ENCODE assay signal across 1 cellular context in the genomic region with DNA sequence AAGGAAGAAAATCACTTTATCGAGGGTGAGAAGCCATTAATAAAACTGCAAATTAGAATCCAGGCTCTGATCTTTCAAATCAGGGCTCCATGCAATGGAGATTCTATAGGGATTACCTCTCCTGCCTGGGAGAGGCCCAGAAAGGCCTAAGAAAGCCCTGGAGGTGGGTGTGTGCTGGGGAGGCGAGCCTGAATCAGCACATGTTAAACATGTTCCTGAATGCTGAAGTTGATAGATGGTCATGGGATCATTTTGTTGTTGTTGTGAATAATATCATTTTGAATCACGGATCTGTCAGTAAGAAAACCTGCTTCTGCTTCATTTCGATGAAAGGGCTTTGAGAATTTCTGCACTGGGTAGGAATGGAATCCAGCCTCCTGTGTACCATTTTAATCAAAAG.
TF ChIP-seq lines count a peak whose summit lies in the region.

No MANE protein-coding gene starts in this region.

TF ChIP-seq in GM23338, 12 proteins besides CTCF, POLR2A, EP300 and RAD21 (continued from another document):
- TF ChIP-seq, protein P1, sequence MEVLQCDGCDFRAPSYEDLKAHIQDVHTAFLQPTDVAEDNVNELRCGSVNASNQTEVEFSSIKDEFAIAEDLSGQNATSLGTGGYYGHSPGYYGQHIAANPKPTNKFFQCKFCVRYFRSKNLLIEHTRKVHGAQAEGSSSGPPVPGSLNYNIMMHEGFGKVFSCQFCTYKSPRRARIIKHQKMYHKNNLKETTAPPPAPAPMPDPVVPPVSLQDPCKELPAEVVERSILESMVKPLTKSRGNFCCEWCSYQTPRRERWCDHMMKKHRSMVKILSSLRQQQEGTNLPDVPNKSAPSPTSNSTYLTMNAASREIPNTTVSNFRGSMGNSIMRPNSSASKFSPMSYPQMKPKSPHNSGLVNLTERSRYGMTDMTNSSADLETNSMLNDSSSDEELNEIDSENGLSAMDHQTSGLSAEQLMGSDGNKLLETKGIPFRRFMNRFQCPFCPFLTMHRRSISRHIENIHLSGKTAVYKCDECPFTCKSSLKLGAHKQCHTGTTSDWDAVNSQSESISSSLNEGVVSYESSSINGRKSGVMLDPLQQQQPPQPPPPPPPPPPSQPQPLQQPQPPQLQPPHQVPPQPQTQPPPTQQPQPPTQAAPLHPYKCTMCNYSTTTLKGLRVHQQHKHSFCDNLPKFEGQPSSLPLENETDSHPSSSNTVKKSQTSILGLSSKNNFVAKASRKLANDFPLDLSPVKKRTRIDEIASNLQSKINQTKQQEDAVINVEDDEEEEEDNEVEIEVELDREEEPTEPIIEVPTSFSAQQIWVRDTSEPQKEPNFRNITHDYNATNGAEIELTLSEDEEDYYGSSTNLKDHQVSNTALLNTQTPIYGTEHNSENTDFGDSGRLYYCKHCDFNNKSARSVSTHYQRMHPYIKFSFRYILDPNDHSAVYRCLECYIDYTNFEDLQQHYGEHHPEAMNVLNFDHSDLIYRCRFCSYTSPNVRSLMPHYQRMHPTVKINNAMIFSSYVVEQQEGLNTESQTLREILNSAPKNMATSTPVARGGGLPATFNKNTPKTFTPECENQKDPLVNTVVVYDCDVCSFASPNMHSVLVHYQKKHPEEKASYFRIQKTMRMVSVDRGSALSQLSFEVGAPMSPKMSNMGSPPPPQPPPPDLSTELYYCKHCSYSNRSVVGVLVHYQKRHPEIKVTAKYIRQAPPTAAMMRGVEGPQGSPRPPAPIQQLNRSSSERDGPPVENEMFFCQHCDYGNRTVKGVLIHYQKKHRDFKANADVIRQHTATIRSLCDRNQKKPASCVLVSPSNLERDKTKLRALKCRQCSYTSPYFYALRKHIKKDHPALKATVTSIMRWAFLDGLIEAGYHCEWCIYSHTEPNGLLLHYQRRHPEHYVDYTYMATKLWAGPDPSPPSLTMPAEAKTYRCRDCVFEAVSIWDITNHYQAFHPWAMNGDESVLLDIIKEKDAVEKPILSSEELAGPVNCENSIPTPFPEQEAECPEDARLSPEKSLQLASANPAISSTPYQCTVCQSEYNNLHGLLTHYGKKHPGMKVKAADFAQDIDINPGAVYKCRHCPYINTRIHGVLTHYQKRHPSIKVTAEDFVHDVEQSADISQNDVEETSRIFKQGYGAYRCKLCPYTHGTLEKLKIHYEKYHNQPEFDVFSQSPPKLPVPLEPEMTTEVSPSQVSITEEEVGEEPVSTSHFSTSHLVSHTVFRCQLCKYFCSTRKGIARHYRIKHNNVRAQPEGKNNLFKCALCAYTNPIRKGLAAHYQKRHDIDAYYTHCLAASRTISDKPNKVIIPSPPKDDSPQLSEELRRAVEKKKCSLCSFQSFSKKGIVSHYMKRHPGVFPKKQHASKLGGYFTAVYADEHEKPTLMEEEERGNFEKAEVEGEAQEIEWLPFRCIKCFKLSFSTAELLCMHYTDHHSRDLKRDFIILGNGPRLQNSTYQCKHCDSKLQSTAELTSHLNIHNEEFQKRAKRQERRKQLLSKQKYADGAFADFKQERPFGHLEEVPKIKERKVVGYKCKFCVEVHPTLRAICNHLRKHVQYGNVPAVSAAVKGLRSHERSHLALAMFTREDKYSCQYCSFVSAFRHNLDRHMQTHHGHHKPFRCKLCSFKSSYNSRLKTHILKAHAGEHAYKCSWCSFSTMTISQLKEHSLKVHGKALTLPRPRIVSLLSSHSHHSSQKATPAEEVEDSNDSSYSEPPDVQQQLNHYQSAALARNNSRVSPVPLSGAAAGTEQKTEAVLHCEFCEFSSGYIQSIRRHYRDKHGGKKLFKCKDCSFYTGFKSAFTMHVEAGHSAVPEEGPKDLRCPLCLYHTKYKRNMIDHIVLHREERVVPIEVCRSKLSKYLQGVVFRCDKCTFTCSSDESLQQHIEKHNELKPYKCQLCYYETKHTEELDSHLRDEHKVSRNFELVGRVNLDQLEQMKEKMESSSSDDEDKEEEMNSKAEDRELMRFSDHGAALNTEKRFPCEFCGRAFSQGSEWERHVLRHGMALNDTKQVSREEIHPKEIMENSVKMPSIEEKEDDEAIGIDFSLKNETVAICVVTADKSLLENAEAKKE (CRISPR knock-in tag; IDR thresholded peaks at IDR 0.05): no peak
- no peak for TF ChIP-seq POLR2AphosphoS5 (IDR thresholded peaks at IDR 0.05; ENCODE audit: low read depth)
- TF ChIP-seq, protein P2, sequence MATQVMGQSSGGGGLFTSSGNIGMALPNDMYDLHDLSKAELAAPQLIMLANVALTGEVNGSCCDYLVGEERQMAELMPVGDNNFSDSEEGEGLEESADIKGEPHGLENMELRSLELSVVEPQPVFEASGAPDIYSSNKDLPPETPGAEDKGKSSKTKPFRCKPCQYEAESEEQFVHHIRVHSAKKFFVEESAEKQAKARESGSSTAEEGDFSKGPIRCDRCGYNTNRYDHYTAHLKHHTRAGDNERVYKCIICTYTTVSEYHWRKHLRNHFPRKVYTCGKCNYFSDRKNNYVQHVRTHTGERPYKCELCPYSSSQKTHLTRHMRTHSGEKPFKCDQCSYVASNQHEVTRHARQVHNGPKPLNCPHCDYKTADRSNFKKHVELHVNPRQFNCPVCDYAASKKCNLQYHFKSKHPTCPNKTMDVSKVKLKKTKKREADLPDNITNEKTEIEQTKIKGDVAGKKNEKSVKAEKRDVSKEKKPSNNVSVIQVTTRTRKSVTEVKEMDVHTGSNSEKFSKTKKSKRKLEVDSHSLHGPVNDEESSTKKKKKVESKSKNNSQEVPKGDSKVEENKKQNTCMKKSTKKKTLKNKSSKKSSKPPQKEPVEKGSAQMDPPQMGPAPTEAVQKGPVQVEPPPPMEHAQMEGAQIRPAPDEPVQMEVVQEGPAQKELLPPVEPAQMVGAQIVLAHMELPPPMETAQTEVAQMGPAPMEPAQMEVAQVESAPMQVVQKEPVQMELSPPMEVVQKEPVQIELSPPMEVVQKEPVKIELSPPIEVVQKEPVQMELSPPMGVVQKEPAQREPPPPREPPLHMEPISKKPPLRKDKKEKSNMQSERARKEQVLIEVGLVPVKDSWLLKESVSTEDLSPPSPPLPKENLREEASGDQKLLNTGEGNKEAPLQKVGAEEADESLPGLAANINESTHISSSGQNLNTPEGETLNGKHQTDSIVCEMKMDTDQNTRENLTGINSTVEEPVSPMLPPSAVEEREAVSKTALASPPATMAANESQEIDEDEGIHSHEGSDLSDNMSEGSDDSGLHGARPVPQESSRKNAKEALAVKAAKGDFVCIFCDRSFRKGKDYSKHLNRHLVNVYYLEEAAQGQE (IDR thresholded peaks at IDR 0.05; ENCODE audit: unreplicated experiment): no peak
- TF ChIP-seq, protein P3, sequence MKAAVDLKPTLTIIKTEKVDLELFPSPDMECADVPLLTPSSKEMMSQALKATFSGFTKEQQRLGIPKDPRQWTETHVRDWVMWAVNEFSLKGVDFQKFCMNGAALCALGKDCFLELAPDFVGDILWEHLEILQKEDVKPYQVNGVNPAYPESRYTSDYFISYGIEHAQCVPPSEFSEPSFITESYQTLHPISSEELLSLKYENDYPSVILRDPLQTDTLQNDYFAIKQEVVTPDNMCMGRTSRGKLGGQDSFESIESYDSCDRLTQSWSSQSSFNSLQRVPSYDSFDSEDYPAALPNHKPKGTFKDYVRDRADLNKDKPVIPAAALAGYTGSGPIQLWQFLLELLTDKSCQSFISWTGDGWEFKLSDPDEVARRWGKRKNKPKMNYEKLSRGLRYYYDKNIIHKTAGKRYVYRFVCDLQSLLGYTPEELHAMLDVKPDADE (IDR thresholded peaks at IDR 0.05): no peak
- no peak for TF ChIP-seq JUNB (IDR thresholded peaks at IDR 0.05; ENCODE audit: unreplicated experiment)
- no peak for TF ChIP-seq NANOG (IDR thresholded peaks at IDR 0.05; ENCODE audit: borderline replicate concordance)
